Comparison of ENCODE assay signal across 19 cellular contexts in genomic region chr7:28360739-28361138, GRCh38. TPM values are rescaled to one million over a fixed set of nuclear protein-coding genes. Genes with fewer than 3 reads are reported as not detected.
DNase-seq lines count a peak whose midpoint lies in the region; ATAC-seq, FAIRE-seq and TF ChIP-seq lines count a peak whose summit lies in the region.
"Had no signal": no experiment of that assay in that cellular context is flagged by ENCODE, and none has a peak within 500 bp of the region (broad histone marks: within the 10 kb centered on the region; RNA-seq: fewer than 3 reads in every experiment).

No MANE protein-coding gene starts in this region.

- WGBS in SK-N-SH (ENCODE audit: low lambda C conversion rate): 46% methylated on average over 1 of the region's 1 CpG
- WGBS in K562 (ENCODE audit: insufficient coverage, low coverage, missing lambda C conversion rate): 0% methylated on average over 1 of the region's 1 CpG

- H3K27ac ChIP-seq in SK-N-SH (ENCODE audit: low read depth in 2 of 2, low read length in 1 of 2) (no peak overlapping the region), K562 (ENCODE audit: extremely low read depth, low read depth, low read length) (no peak overlapping the region)
- H3K27ac ChIP-seq: RWPE1 had no signal

- POLR2A ChIA-PET in SK-N-SH (lab: Yijun Ruan, JAX): no interaction called here
- POLR2A ChIA-PET in K562 (lab: Yijun Ruan, JAX): no interaction called here

- no peaks in the 10 kb centered on the region for H4K20me1 ChIP-seq in SK-N-SH (ENCODE audit: insufficient read depth)
- H4K20me1 ChIP-seq in K562 (replicated peaks; ENCODE audit: control insufficient read depth, insufficient read depth, low read length): no peaks in the 10 kb centered on the region

- CTCF ChIA-PET in SK-N-SH (lab: Yijun Ruan, JAX): interaction anchor here (0.6 to 6.7 kb wide), 14 partner anchors 11 to 560 kb away, joined by 3 to 69 read pairs (median 8); no protein-coding TSS in a partner anchor
- CTCF ChIA-PET in K562 (lab: Yijun Ruan, JAX; ENCODE audit: low intra/inter-chr PET ratio): no interaction called here

- H2AFZ ChIP-seq in SK-N-SH (ENCODE audit: low read depth): no peak overlapping the region
- no peak overlapping the region for H2AFZ ChIP-seq in K562 (ENCODE audit: low read depth, low read length)

- BruUV-seq in K562 (replicated peaks; lab: Mats Ljungman, UMichigan): no TSS peak

- no peaks in the 10 kb centered on the region for H3K36me3 ChIP-seq in SK-N-SH (replicated peaks in 1 of 2; ENCODE audit: control insufficient read depth in 1 of 2, insufficient read depth in 2 of 2, low read length in 1 of 2)
- H3K36me3 ChIP-seq in K562 (ENCODE audit: control insufficient read depth, insufficient read depth, low read length): no peaks in the 10 kb centered on the region

- H3K9me2 ChIP-seq in SK-N-SH: no peaks in the 10 kb centered on the region

- in situ Hi-C loops in K562 (cut with MboI): no loop called here

- no peaks in the 10 kb centered on the region for H3K27me3 ChIP-seq in SK-N-SH (ENCODE audit: insufficient read depth)
- H3K27me3 ChIP-seq in K562 (ENCODE audit: control insufficient read depth in 2 of 2, insufficient read depth in 2 of 2, low read length in 2 of 2): peaks cover 0 to 4% of the 10 kb centered on the region in 2 experiments; a peak in 1 of 5 replicates

- H3F3A ChIP-seq in SK-N-SH (replicated peaks; ENCODE audit: insufficient read depth): peaks cover 3% of the 10 kb centered on the region

- intact Hi-C loops in K562 (cut with micrococcal nuclease): no loop called here

- FAIRE-seq in K562 (lab: Jason Lieb, UNC): no peak

- DNase-seq in SK-N-SH (peak; percentile 34), NCI-H1436 treated with DMSO at 0.1 percent for 48 hours (lab: John Stamatoyannopoulos, UW) (peak; percentile 44), K562 (ENCODE audit: extremely low read depth in 1 of 4, low spot score in 3 of 4) (no peak), pons (ENCODE audit: low spot score) (no peak), OCI-M2 (lab: John Stamatoyannopoulos, UW; ENCODE audit: unreplicated experiment) (no peak), DMS79 treated with DMSO at 0.1 percent for 48 hours (lab: John Stamatoyannopoulos, UW) (no peak)
- no peak for DNase-seq in NK-92 treated with Interleukin-12 subunit alpha and Interleukin-12 subunit beta, amount 100 ng/mL, for 24 hours (lab: John Stamatoyannopoulos, UW)
- DNase-seq: activated CD8-positive, alpha-beta memory T cell treated with anti-CD3 and anti-CD28 coated beads, Interleukin-2, amount 10 ng/mL, durations not matched to agents 7 days and 5 days; activated effector memory CD4-positive, alpha-beta T cell treated with anti-CD3 and anti-CD28 coated beads, Interleukin-2, amount 50 U/mL, for 16 hours; amniotic stem cell; hypothalamus; left colon; mucosa of descending colon; NCI-H446 treated with DMSO at 0.1 percent for 48 hours; stimulated activated CD4-positive, alpha-beta T cell treated with anti-CD3 and anti-CD28 coated beads, Interleukin-2, amount 100 ng/mL, for 24 hours had no signal

- no peaks in the 10 kb centered on the region for H3K9me1 ChIP-seq in K562 (ENCODE audit: control insufficient read depth, insufficient read depth, low read length)

- no peak overlapping the region for H3K9ac ChIP-seq in SK-N-SH
- H3K9ac ChIP-seq in K562 (ENCODE audit: insufficient read depth in 1 of 2, low read depth in 2 of 2, low read length in 2 of 2): no peak overlapping the region

- TF ChIP-seq RAD21 in SK-N-SH (IDR thresholded peaks at IDR 0.05; ENCODE audit: low read length) (peak; percentile 66), K562 (CRISPR knock-in tag; conservative IDR thresholded peaks at IDR 0.05 in 1 of 2, IDR thresholded peaks at IDR 0.05 in 1 of 2) (no peak)

- H3K4me1 ChIP-seq in SK-N-SH (ENCODE audit: control insufficient read depth in 1 of 2, insufficient read depth in 2 of 2, low read depth in 1 of 2, low read length in 1 of 2) (peaks cover 11 to 14% of the 10 kb centered on the region in 2 experiments), K562 (replicated peaks in 1 of 2; ENCODE audit: control insufficient read depth in 2 of 2, insufficient read depth in 2 of 2, low read length in 2 of 2) (no peaks in the 10 kb centered on the region)

- H3K4me2 ChIP-seq in SK-N-SH (no peak overlapping the region), K562 (ENCODE audit: insufficient read depth, low read length) (no peak overlapping the region)

- TF ChIP-seq CTCF in SK-N-SH (IDR thresholded peaks at IDR 0.05): no peak
- TF ChIP-seq CTCF in K562 (IDR thresholded peaks at IDR 0.05 in 2 of 3, conservative IDR thresholded peaks at IDR 0.05 in 1 of 3; ENCODE audit: insufficient read depth in 2 of 3, low read depth in 1 of 3, low read length in 3 of 3): peak in 2 of 3 experiments; percentile 15 to 20; a peak in 2 of 6 replicates

- ATAC-seq in SK-N-SH treated with all-trans-retinoic acid at 6 μM for 48 hours (no peak), K562 (no peak)
- ATAC-seq: activated CD4-positive, CD25-positive, alpha-beta regulatory T cell treated with anti-CD3 and anti-CD28 coated beads, Interleukin-2, amount 50 U/mL, for 24 hours; activated CD8-positive, alpha-beta memory T cell treated with anti-CD3 and anti-CD28 coated beads, Interleukin-2, amount 10 ng/mL, durations not matched to agents 7 days and 5 days; left colon; mucosa of descending colon; sciatic nerve had no signal

- no peaks in the 10 kb centered on the region for H3K9me3 ChIP-seq in SK-N-SH
- H3K9me3 ChIP-seq in K562 (replicated peaks; ENCODE audit: control insufficient read depth, insufficient read depth, low read depth, low read length): no peaks in the 10 kb centered on the region
- H3K9me3 ChIP-seq: mucosa of descending colon had no signal

- H3K79me2 ChIP-seq in SK-N-SH (ENCODE audit: insufficient read depth) (no peaks in the 10 kb centered on the region), K562 (ENCODE audit: control insufficient read depth, insufficient read depth, low read length) (no peaks in the 10 kb centered on the region)

- TF ChIP-seq POLR2A in K562 (conservative IDR thresholded peaks at IDR 0.05): no peak

- H3K4me3 ChIP-seq in SK-N-SH (ENCODE audit: low read depth in 2 of 2, low read length in 1 of 2) (no peak overlapping the region), K562 (no peak overlapping the region)
- H3K4me3 ChIP-seq: mucosa of descending colon had no signal

- TF ChIP-seq EP300 in SK-N-SH (IDR thresholded peaks at IDR 0.05; ENCODE audit: borderline replicate concordance in 1 of 2, low read depth in 1 of 2, low read length in 1 of 2) (no peak), K562 (IDR thresholded peaks at IDR 0.05; ENCODE audit: low read length) (no peak)

TF ChIP-seq in SK-N-SH, 30 proteins besides CTCF, POLR2A, EP300 and RAD21:
- TF ChIP-seq TCF12 (IDR thresholded peaks at IDR 0.05) (no peak), SMC3 (IDR thresholded peaks at IDR 0.05; ENCODE audit: low read depth, low read length) (peak; percentile 19; the same call in 1 of the 2 replicates)

TF ChIP-seq in K562, 482 proteins besides CTCF, POLR2A, EP300 and RAD21 (continues in another document):
- TF ChIP-seq NBN (IDR thresholded peaks at IDR 0.05; ENCODE audit: low read depth): no peak
- no peak for TF ChIP-seq ZNF668 (CRISPR knock-in tag; IDR thresholded peaks at IDR 0.05)
- TF ChIP-seq CCNT2 (IDR thresholded peaks at IDR 0.05; ENCODE audit: borderline replicate concordance, extremely low read depth, insufficient read length, low read depth, low read length): no peak
- TF ChIP-seq, protein P1, sequence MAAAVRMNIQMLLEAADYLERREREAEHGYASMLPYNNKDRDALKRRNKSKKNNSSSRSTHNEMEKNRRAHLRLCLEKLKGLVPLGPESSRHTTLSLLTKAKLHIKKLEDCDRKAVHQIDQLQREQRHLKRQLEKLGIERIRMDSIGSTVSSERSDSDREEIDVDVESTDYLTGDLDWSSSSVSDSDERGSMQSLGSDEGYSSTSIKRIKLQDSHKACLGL (CRISPR knock-in tag; IDR thresholded peaks at IDR 0.05; ENCODE audit: borderline replicate concordance, poor library complexity, severe bottlenecking): no peak
- TF ChIP-seq ETV1 (tag; conservative IDR thresholded peaks at IDR 0.05; ENCODE audit: low read depth): no peak
- TF ChIP-seq ZNF445 (CRISPR knock-in tag; IDR thresholded peaks at IDR 0.05; ENCODE audit: low read depth): no peak
- no peak for TF ChIP-seq TAF15 (IDR thresholded peaks at IDR 0.05; ENCODE audit: low read depth, low read length)
- no peak for TF ChIP-seq ZNF507 (tag; conservative IDR thresholded peaks at IDR 0.05)

RNA-seq across cellular contexts. Expression of gene CREB5, which starts 51.6 kb away (rescaled TPM):
- polyA plus RNA-seq in SK-N-SH (2012; rRNA removed) (14.2 and 19.3 TPM in 2 replicates), K562 (2011; rRNA removed) (0.33 and 0.37 TPM in 2 replicates), K562 (2014; fragmentation: Illumina TruSeq; extraction: Trizol) (3.9 and 4.0 TPM in 2 replicates), K562 (2014; fragmentation: Nextera tagmentation; extraction: Ambion mirVana) (1 to 10 TPM in 1 of 2 experiments, under 1 TPM in 1; 0.99 to 1.2 TPM), K562 (2014; rRNA removed) (1.8 and 2.1 TPM in 2 replicates)
- polyA plus RNA-seq in SK-N-SH (2012; cell fraction: cytosol; rRNA removed): 7.0 and 8.3 TPM in 2 replicates
- polyA plus RNA-seq in SK-N-SH (2012; cell fraction: nucleus; rRNA removed): 15.8 and 32.8 TPM in 2 replicates
- 0.83 and 1.1 TPM in 2 replicates for total RNA-seq in K562 (2011; cell fraction: chromatin; rRNA removed; ENCODE audit: low replicate concordance)
- total RNA-seq in K562 (2011; cell fraction: nucleolus; rRNA removed): 0.67 and 1.4 TPM in 2 replicates
- total RNA-seq in K562 (2011; cell fraction: nucleoplasm; rRNA removed): 1.2 and 3.1 TPM in 2 replicates
- total RNA-seq in K562 (2014; rRNA removed) (1.7 and 1.9 TPM in 2 replicates), K562 (2014; rRNA removed; fragmentation: Illumina TruSeq; extraction: Trizol) (2.4 and 3.2 TPM in 2 replicates), K562 (2015; rRNA removed; fragmentation: Illumina TruSeq; extraction: Trizol) (2.9 and 3.1 TPM in 2 replicates), K562 (2021) (3.6 and 6.4 TPM in 2 replicates)
- 0.46 and 1.3 TPM in 2 replicates for polyA plus RNA-seq in K562 (2011; cell fraction: cytosol; rRNA removed)
- 1.3 and 1.9 TPM in 2 replicates for polyA plus RNA-seq in K562 (2011; cell fraction: nucleus; rRNA removed)
- 2.8 and 9.0 TPM in 2 replicates for polyA plus RNA-seq in K562 (2012)
- 1.1 and 1.2 TPM in 2 replicates for polyA minus RNA-seq in K562 (2011; rRNA and poly(A)+ RNA removed)
- polyA minus RNA-seq in K562 (2011; cell fraction: cytosol; rRNA and poly(A)+ RNA removed): 1.5 TPM in 1 of 2 replicates, not detected in the other
- polyA minus RNA-seq in K562 (2011; cell fraction: nucleus; rRNA and poly(A)+ RNA removed): 1.9 and 2.1 TPM in 2 replicates
- total RNA-seq: activated CD8-positive, alpha-beta memory T cell treated with anti-CD3 and anti-CD28 coated beads, Interleukin-2, amount 10 ng/mL, durations not matched to agents 7 days and 5 days had no signal

Comparison
In these comparisons a context has a peak if more than half of its experiments do, and no peak if none do; other contexts are left out.
1. DNase-seq: peak in SK-N-SH (single experiment) and NCI-H1436 treated with DMSO at 0.1 percent for 48 hours (single experiment); none in K562 (0 of 4), NK-92 treated with Interleukin-12 subunit alpha and Interleukin-12 subunit beta, amount 100 ng/mL, for 24 hours (single experiment), pons (single experiment), OCI-M2 (single experiment) and DMS79 treated with DMSO at 0.1 percent for 48 hours (single experiment).
2. Of the 27 proteins assayed by ChIP-seq in both K562 and SK-N-SH: peak only in K562: CTCF; only in SK-N-SH: RAD21 and SMC3; in both: none; in neither: 24.